1 cellular context compared by ENCODE assay signal in the genomic region with DNA sequence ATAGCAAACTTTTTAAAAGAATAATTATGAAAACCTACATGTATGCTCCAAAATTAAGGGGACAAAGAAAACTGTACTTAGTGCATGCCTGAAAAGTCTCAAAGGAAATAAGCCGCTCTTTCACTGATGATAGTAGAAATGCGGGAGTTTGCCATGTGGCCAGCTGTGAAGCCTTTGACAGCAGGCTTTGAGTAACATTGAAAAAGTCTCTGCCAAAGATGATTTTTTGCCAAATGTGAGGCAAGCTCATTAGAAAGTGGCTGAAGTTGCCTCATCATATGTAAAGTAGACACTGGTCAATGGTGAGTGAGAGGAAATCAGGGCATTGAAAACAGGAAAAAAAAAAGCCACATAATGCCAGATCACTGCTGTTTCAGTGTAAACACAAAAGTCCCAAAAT.
TF ChIP-seq lines count a peak whose summit lies in the region.

No MANE protein-coding gene starts in this region.

TF ChIP-seq in H1, 55 proteins besides CTCF, POLR2A, EP300 and RAD21:
- TF ChIP-seq, protein P1, sequence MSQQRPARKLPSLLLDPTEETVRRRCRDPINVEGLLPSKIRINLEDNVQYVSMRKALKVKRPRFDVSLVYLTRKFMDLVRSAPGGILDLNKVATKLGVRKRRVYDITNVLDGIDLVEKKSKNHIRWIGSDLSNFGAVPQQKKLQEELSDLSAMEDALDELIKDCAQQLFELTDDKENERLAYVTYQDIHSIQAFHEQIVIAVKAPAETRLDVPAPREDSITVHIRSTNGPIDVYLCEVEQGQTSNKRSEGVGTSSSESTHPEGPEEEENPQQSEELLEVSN (IDR thresholded peaks at IDR 0.05), result peak; percentile 57; the same call in 1 of the 2 replicates
- TF ChIP-seq RXRA (IDR thresholded peaks at IDR 0.05; ENCODE audit: insufficient read depth, low read depth, low read length), result no peak
